ENCODE assay signal across 8 cellular contexts in genomic region chr11:82315093-82315492, GRCh38.
DNase-seq lines count a peak whose midpoint lies in the region; ATAC-seq, FAIRE-seq and TF ChIP-seq lines count a peak whose summit lies in the region.

No MANE protein-coding gene starts in this region.

- peak; percentile 35 for DNase-seq in NT2/D1 (ENCODE audit: low read depth, low spot score)
- peak; percentile 65 for DNase-seq in hepatocyte (ENCODE audit: low spot score)
- no peak for DNase-seq in ascending aorta (ENCODE audit: low spot score in 2 of 2)
- no peak for DNase-seq in tibial artery
- DNase-seq in putamen (ENCODE audit: low spot score), result no peak
- DNase-seq in H54 (ENCODE audit: insufficient read length, low spot score), result no peak

- H3K4me2 ChIP-seq in hepatocyte, result no peak overlapping the region

- H3K9ac ChIP-seq in NT2/D1 (ENCODE audit: insufficient read length, low read depth), result no peak overlapping the region

- H3K27ac ChIP-seq in C4-2B (no peak overlapping the region), hepatocyte (no peak overlapping the region), ascending aorta (no peak overlapping the region), tibial artery (no peak overlapping the region)

- H3K36me3 ChIP-seq in NT2/D1 (ENCODE audit: insufficient read depth, insufficient read length, low read length) (no peaks in the 10 kb centered on the region), hepatocyte (replicated peaks; ENCODE audit: insufficient read depth, low read depth) (no peaks in the 10 kb centered on the region), ascending aorta (no peaks in the 10 kb centered on the region), tibial artery (no peaks in the 10 kb centered on the region)

- no peak for FAIRE-seq in H54 (lab: Jason Lieb, UNC)

- peak; percentile 82 for ATAC-seq in GM21360 (IDR thresholded peaks at IDR 0.05; ENCODE audit: unreplicated experiment)

- H3K9me3 ChIP-seq in NT2/D1 (ENCODE audit: insufficient read depth, low read length) (no peaks in the 10 kb centered on the region), hepatocyte (ENCODE audit: low read depth) (no peaks in the 10 kb centered on the region), ascending aorta (no peaks in the 10 kb centered on the region), tibial artery (no peaks in the 10 kb centered on the region)

- H3K4me1 ChIP-seq in NT2/D1 (ENCODE audit: insufficient read depth, insufficient read length) (no peaks in the 10 kb centered on the region), hepatocyte (ENCODE audit: insufficient read depth) (no peaks in the 10 kb centered on the region), ascending aorta (no peaks in the 10 kb centered on the region), tibial artery (no peaks in the 10 kb centered on the region)

- intact Hi-C loops in ascending aorta (cut with DNase I), result no loop called here
- intact Hi-C loops in tibial artery (cut with DNase I; ENCODE audit: low total_unique reads), result no loop called here

- no peak overlapping the region for H3K4me3 ChIP-seq in NT2/D1 (ENCODE audit: insufficient read length, low read depth)
- no peak overlapping the region for H3K4me3 ChIP-seq in hepatocyte
- no peak overlapping the region for H3K4me3 ChIP-seq in ascending aorta
- no peak overlapping the region for H3K4me3 ChIP-seq in tibial artery

- no peak for TF ChIP-seq POLR2A in H54 (IDR thresholded peaks at IDR 0.05; ENCODE audit: low read depth, low read length)

- no peaks in the 10 kb centered on the region for H3K79me2 ChIP-seq in hepatocyte

- H2AFZ ChIP-seq in hepatocyte, result no peak overlapping the region

- no peaks in the 10 kb centered on the region for H4K20me1 ChIP-seq in hepatocyte (ENCODE audit: insufficient read depth, poor library complexity, severe bottlenecking)

- no peaks in the 10 kb centered on the region for H3K27me3 ChIP-seq in NT2/D1 (ENCODE audit: insufficient read depth, insufficient read length)
- no peaks in the 10 kb centered on the region for H3K27me3 ChIP-seq in hepatocyte
- H3K27me3 ChIP-seq in ascending aorta, result no peaks in the 10 kb centered on the region
- H3K27me3 ChIP-seq in tibial artery, result no peaks in the 10 kb centered on the region

- 21% methylated on average over 4 of the region's 4 CpGs for WGBS in hepatocyte (ENCODE audit: low lambda C conversion rate, missing lambda C conversion rate)

- TF ChIP-seq CTCF in C4-2B (conservative IDR thresholded peaks at IDR 0.05) (peak; percentile 79), hepatocyte (IDR thresholded peaks at IDR 0.05; ENCODE audit: poor library complexity) (peak; percentile 72), ascending aorta (IDR thresholded peaks at IDR 0.05) (no peak), tibial artery (IDR thresholded peaks at IDR 0.05) (no peak)

- no peaks in the 10 kb centered on the region for H3K9me2 ChIP-seq in hepatocyte (replicated peaks; ENCODE audit: insufficient read depth)

Comparison
In these comparisons a context has a peak if more than half of its experiments do, and no peak if none do; other contexts are left out.
1. CTCF ChIP-seq: peak in C4-2B (single experiment) and hepatocyte (single experiment); none in ascending aorta (0 of 3) and tibial artery (0 of 2).
2. DNase-seq: peak in NT2/D1 (single experiment) and hepatocyte (single experiment); none in ascending aorta (0 of 2), tibial artery (0 of 2), putamen (single experiment) and H54 (single experiment).